Comparison of ENCODE assay signal across 2 cellular contexts in the genomic region with DNA sequence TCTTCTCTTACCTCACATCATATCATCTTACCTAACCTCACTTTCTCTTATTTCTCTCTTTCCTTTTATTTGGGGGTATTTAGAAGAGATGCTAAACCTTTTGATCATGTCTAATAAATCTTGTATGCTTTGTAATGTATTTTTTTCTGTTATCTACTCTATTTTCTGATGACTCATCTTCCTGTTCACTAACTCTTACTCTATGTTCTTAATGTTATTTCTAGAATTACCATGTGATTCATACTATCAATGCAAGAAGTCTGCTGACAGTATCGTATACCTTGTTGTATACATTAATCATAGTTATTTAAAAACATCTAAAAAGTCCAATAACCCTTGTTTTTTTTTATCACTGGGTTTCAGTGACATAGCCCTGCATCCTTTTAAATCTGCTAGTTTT.
TF ChIP-seq lines count a peak whose summit lies in the region.

No MANE protein-coding gene starts in this region.

TF ChIP-seq in HCT116, 20 proteins besides CTCF, POLR2A, EP300 and RAD21 (continued from another document):
- TF ChIP-seq, protein P1, sequence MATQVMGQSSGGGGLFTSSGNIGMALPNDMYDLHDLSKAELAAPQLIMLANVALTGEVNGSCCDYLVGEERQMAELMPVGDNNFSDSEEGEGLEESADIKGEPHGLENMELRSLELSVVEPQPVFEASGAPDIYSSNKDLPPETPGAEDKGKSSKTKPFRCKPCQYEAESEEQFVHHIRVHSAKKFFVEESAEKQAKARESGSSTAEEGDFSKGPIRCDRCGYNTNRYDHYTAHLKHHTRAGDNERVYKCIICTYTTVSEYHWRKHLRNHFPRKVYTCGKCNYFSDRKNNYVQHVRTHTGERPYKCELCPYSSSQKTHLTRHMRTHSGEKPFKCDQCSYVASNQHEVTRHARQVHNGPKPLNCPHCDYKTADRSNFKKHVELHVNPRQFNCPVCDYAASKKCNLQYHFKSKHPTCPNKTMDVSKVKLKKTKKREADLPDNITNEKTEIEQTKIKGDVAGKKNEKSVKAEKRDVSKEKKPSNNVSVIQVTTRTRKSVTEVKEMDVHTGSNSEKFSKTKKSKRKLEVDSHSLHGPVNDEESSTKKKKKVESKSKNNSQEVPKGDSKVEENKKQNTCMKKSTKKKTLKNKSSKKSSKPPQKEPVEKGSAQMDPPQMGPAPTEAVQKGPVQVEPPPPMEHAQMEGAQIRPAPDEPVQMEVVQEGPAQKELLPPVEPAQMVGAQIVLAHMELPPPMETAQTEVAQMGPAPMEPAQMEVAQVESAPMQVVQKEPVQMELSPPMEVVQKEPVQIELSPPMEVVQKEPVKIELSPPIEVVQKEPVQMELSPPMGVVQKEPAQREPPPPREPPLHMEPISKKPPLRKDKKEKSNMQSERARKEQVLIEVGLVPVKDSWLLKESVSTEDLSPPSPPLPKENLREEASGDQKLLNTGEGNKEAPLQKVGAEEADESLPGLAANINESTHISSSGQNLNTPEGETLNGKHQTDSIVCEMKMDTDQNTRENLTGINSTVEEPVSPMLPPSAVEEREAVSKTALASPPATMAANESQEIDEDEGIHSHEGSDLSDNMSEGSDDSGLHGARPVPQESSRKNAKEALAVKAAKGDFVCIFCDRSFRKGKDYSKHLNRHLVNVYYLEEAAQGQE (IDR thresholded peaks at IDR 0.05; ENCODE audit: low read depth) = no peak
- TF ChIP-seq, protein P2, sequence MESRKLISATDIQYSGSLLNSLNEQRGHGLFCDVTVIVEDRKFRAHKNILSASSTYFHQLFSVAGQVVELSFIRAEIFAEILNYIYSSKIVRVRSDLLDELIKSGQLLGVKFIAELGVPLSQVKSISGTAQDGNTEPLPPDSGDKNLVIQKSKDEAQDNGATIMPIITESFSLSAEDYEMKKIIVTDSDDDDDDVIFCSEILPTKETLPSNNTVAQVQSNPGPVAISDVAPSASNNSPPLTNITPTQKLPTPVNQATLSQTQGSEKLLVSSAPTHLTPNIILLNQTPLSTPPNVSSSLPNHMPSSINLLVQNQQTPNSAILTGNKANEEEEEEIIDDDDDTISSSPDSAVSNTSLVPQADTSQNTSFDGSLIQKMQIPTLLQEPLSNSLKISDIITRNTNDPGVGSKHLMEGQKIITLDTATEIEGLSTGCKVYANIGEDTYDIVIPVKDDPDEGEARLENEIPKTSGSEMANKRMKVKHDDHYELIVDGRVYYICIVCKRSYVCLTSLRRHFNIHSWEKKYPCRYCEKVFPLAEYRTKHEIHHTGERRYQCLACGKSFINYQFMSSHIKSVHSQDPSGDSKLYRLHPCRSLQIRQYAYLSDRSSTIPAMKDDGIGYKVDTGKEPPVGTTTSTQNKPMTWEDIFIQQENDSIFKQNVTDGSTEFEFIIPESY (IDR thresholded peaks at IDR 0.05; ENCODE audit: extremely low read depth, insufficient replicate concordance, low read length) = no peak
- TF ChIP-seq, protein P3, sequence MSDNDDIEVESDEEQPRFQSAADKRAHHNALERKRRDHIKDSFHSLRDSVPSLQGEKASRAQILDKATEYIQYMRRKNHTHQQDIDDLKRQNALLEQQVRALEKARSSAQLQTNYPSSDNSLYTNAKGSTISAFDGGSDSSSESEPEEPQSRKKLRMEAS (IDR thresholded peaks at IDR 0.05) = no peak
- TF ChIP-seq CBX3 (IDR thresholded peaks at IDR 0.05; ENCODE audit: low read depth) = no peak
- no peak for TF ChIP-seq SP1 (IDR thresholded peaks at IDR 0.05; ENCODE audit: low read depth)
- TF ChIP-seq TCF7L2 (IDR thresholded peaks at IDR 0.05; ENCODE audit: borderline replicate concordance, extremely low read depth, insufficient read depth, insufficient read length) = no peak
- TF ChIP-seq YY1 (IDR thresholded peaks at IDR 0.05; ENCODE audit: extremely low read depth, insufficient replicate concordance, low read depth, low read length) = no peak
- TF ChIP-seq ELF1 (IDR thresholded peaks at IDR 0.05; ENCODE audit: borderline replicate concordance, low read depth) = no peak
- no peak for TF ChIP-seq SRF (IDR thresholded peaks at IDR 0.05; ENCODE audit: low read depth)

TF ChIP-seq in SK-N-SH, 30 proteins besides CTCF, POLR2A, EP300 and RAD21 (continued from another document):
- TF ChIP-seq, protein P4, sequence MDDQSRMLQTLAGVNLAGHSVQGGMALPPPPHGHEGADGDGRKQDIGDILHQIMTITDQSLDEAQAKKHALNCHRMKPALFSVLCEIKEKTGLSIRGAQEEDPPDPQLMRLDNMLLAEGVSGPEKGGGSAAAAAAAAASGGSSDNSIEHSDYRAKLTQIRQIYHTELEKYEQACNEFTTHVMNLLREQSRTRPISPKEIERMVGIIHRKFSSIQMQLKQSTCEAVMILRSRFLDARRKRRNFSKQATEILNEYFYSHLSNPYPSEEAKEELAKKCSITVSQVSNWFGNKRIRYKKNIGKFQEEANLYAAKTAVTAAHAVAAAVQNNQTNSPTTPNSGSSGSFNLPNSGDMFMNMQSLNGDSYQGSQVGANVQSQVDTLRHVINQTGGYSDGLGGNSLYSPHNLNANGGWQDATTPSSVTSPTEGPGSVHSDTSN (IDR thresholded peaks at IDR 0.05) = peak; percentile 61
- 0 out of 2 replicates have a peak, but pooled peaks have one; percentile 23 for TF ChIP-seq RXRA (IDR thresholded peaks at IDR 0.05; ENCODE audit: borderline replicate concordance, low read depth)
- TF ChIP-seq MEF2A (IDR thresholded peaks at IDR 0.05; ENCODE audit: borderline replicate concordance, low read depth) = 0 out of 2 replicates have a peak, but pooled peaks have one; percentile 17
- TF ChIP-seq TEAD4 (IDR thresholded peaks at IDR 0.05; ENCODE audit: borderline replicate concordance, insufficient read depth) = peak; percentile 34; the same call in 1 of the 2 replicates
- TF ChIP-seq FOSL2 (IDR thresholded peaks at IDR 0.05; ENCODE audit: borderline replicate concordance, low read depth) = peak; percentile 76; the same call in 1 of the 2 replicates
- no peak for TF ChIP-seq YY1 (IDR thresholded peaks at IDR 0.05; ENCODE audit: low read depth)
